In genomic region chr13:113969311-113969972, GRCh38 we compare ENCODE assay signal across 27 cellular contexts. TPM values are rescaled to one million over a fixed set of nuclear protein-coding genes. Genes with fewer than 3 reads are reported as not detected.
A peak's percentile ranks its signal among the peaks of the same experiment; 100 is the strongest.
DNase-seq lines count a peak whose midpoint lies in the region; ATAC-seq and TF ChIP-seq lines count a peak whose summit lies in the region.
"Had no signal": no experiment of that assay in that cellular context is flagged by ENCODE, and none has a peak within 500 bp of the region (broad histone marks: within the 10 kb centered on the region; RNA-seq: fewer than 3 reads in every experiment).

No MANE protein-coding gene starts in this region.

- TF ChIP-seq EP300 in sigmoid colon (IDR thresholded peaks at IDR 0.05), result no peak

- H3K36me3 Mint-ChIP-seq in WTC11, result no peaks in the 10 kb centered on the region
- H3K36me3 Mint-ChIP-seq: activated CD8-positive, alpha-beta memory T cell treated with anti-CD3 and anti-CD28 coated beads, Interleukin-2, amount 10 ng/mL, durations not matched to agents 7 days and 5 days; type B pancreatic cell had no signal

- TF ChIP-seq POLR2A in sigmoid colon (IDR thresholded peaks at IDR 0.05), result no peak

- peak overlapping the region; percentile 16; the same call in 1 of the 2 replicates for H3K27ac Mint-ChIP-seq in WTC11
- H3K27ac Mint-ChIP-seq: activated CD4-positive, alpha-beta T cell treated with anti-CD3 and anti-CD28 coated beads, Interleukin-2, amount 10 ng/mL, durations not matched to agents 7 days and 5 days; activated CD8-positive, alpha-beta memory T cell treated with anti-CD3 and anti-CD28 coated beads, Interleukin-2, amount 10 ng/mL, durations not matched to agents 7 days and 5 days; HFFc6; progenitor cell of endocrine pancreas; type B pancreatic cell had no signal

- no peak for TF ChIP-seq CTCF in C4-2B (conservative IDR thresholded peaks at IDR 0.05)
- TF ChIP-seq CTCF in WTC11 (IDR thresholded peaks at IDR 0.05), result no peak
- no peak for TF ChIP-seq CTCF in left lung (IDR thresholded peaks at IDR 0.05)
- TF ChIP-seq CTCF in sigmoid colon (IDR thresholded peaks at IDR 0.05), result no peak
- no peak for TF ChIP-seq CTCF in GM10248 (IDR thresholded peaks at IDR 0.05; ENCODE audit: control extremely low read depth, extremely low read depth, low read depth, missing control alignments)

- no peaks in the 10 kb centered on the region; the same call in 1 of the 2 replicates for H3K27me3 Mint-ChIP-seq in WTC11 (ENCODE audit: low read depth)
- H3K27me3 Mint-ChIP-seq: activated CD4-positive, alpha-beta T cell treated with anti-CD3 and anti-CD28 coated beads, Interleukin-2, amount 10 ng/mL, durations not matched to agents 7 days and 5 days; activated CD8-positive, alpha-beta memory T cell treated with anti-CD3 and anti-CD28 coated beads, Interleukin-2, amount 10 ng/mL, durations not matched to agents 7 days and 5 days; progenitor cell of endocrine pancreas; stimulated activated naive CD8-positive, alpha-beta T cell treated with anti-CD3 and anti-CD28 coated beads, Interleukin-15, amount 100 ng/mL, for 72 hours; type B pancreatic cell had no signal

- POLR2A ChIA-PET in WTC11 (lab: Charles Lee) (no interaction called here), GM10248 (lab: Yijun Ruan, JAX) (no interaction called here)

- 89 to 96% methylated on average over 25 of the region's 25 CpGs for WGBS in sigmoid colon, 2 donors

- H3K9me3 Mint-ChIP-seq in WTC11, result no peaks in the 10 kb centered on the region
- H3K9me3 Mint-ChIP-seq: activated CD4-positive, alpha-beta T cell treated with anti-CD3 and anti-CD28 coated beads, Interleukin-2, amount 10 ng/mL, durations not matched to agents 7 days and 5 days; HFFc6; stimulated activated naive CD8-positive, alpha-beta T cell treated with anti-CD3 and anti-CD28 coated beads, Interleukin-15, amount 100 ng/mL, for 72 hours; type B pancreatic cell had no signal

- no peaks in the 10 kb centered on the region for H3K4me1 Mint-ChIP-seq in WTC11
- H3K4me1 Mint-ChIP-seq: activated CD4-positive, alpha-beta T cell treated with anti-CD3 and anti-CD28 coated beads, Interleukin-2, amount 10 ng/mL, durations not matched to agents 7 days and 5 days; activated CD8-positive, alpha-beta memory T cell treated with anti-CD3 and anti-CD28 coated beads, Interleukin-2, amount 10 ng/mL, durations not matched to agents 7 days and 5 days; stimulated activated naive CD8-positive, alpha-beta T cell treated with anti-CD3 and anti-CD28 coated beads, Interleukin-15, amount 100 ng/mL, for 72 hours had no signal

- intact Hi-C loops in left lung (cut with DNase I) (no loop called here), sigmoid colon (cut with DNase I) (no loop called here)

- no peaks in the 10 kb centered on the region for H3K9me3 ChIP-seq in left lung
- no peaks in the 10 kb centered on the region for H3K9me3 ChIP-seq in sigmoid colon

- H3K4me3 ChIP-seq in left lung (peak overlapping the region in 1 of 2 donors; percentile 11), sigmoid colon (no peak overlapping the region)
- H3K4me3 ChIP-seq: SK-N-MC had no signal

- CTCF ChIA-PET in WTC11 (lab: Charles Lee) (no interaction called here), GM10248 (lab: Yijun Ruan, JAX) (no interaction called here)

- H3K4me1 ChIP-seq in left lung (peaks cover 0 to 6% of the 10 kb centered on the region in 2 donors), sigmoid colon (peaks cover 0 to 19% (median 18%) of the 10 kb centered on the region in 4 donors)

- H3K27me3 ChIP-seq in left lung (no peaks in the 10 kb centered on the region), sigmoid colon (no peaks in the 10 kb centered on the region)

- H3K27ac ChIP-seq in C4-2B (peak overlapping the region; percentile 84), left lung (peak overlapping the region; percentile 62 to 74), sigmoid colon (peak overlapping the region in 1 of 4 donors; percentile 89)
- H3K27ac ChIP-seq: HL-60, SK-N-MC had no signal

- no peak overlapping the region for H3K4me3 Mint-ChIP-seq in WTC11
- H3K4me3 Mint-ChIP-seq: activated CD4-positive, alpha-beta T cell treated with anti-CD3 and anti-CD28 coated beads, Interleukin-2, amount 10 ng/mL, durations not matched to agents 7 days and 5 days; activated CD8-positive, alpha-beta memory T cell treated with anti-CD3 and anti-CD28 coated beads, Interleukin-2, amount 10 ng/mL, durations not matched to agents 7 days and 5 days; HFFc6; stimulated activated naive CD8-positive, alpha-beta T cell treated with anti-CD3 and anti-CD28 coated beads, Interleukin-15, amount 100 ng/mL, for 72 hours; type B pancreatic cell had no signal

- DNase-seq in WTC11 (ENCODE audit: low spot score) (no peak), left lung (peak; percentile 24 to 57), sigmoid colon (peak; percentile 64), GM10248 (ENCODE audit: extremely low spot score) (no peak)
- DNase-seq: activated CD4-positive, alpha-beta T cell treated with anti-CD3 and anti-CD28 coated beads, Interleukin-2, amount 10 ng/mL, durations not matched to agents 7 days and 5 days; activated CD8-positive, alpha-beta memory T cell treated with anti-CD3 and anti-CD28 coated beads, Interleukin-2, amount 10 ng/mL, durations not matched to agents 7 days and 5 days; activated naive CD4-positive, alpha-beta T cell treated with anti-CD3 and anti-CD28 coated beads, Interleukin-2, amount 50 U/mL, for 16 hours; C1 segment of cervical spinal cord; effector CD8-positive, alpha-beta T cell; EL; HFFc6; islet precursor cell; mesenchymal stem cell; NCI-H2081 treated with DMSO at 0.1 percent for 48 hours; NCI-H446 treated with DMSO at 0.1 percent for 48 hours; stimulated activated CD4-positive, alpha-beta T cell treated with anti-CD3 and anti-CD28 coated beads, Interleukin-4, amount 100 ng/mL, for 4 hours; stimulated activated naive CD8-positive, alpha-beta T cell treated with anti-CD3 and anti-CD28 coated beads, Interleukin-15, amount 100 ng/mL, for 72 hours had no signal

- H3K36me3 ChIP-seq in left lung (peaks cover 0 to 2% of the 10 kb centered on the region in 2 donors), sigmoid colon (peaks cover 0 to 7% (median 1%) of the 10 kb centered on the region in 4 donors)

- no peak for ATAC-seq in WTC11
- no peak for ATAC-seq in left lung
- no peak for ATAC-seq in HG02840 (IDR thresholded peaks at IDR 0.05; ENCODE audit: low FRiP score, unreplicated experiment)
- ATAC-seq in HG02763 (IDR thresholded peaks at IDR 0.05; ENCODE audit: unreplicated experiment), result no peak
- ATAC-seq in HG02870 (IDR thresholded peaks at IDR 0.05; ENCODE audit: unreplicated experiment), result no peak
- ATAC-seq: activated CD8-positive, alpha-beta memory T cell treated with anti-CD3 and anti-CD28 coated beads, Interleukin-2, amount 10 ng/mL, durations not matched to agents 7 days and 5 days; Panc1; stimulated activated naive CD8-positive, alpha-beta T cell treated with anti-CD3 and anti-CD28 coated beads, Interleukin-15, amount 100 ng/mL, for 72 hours had no signal

TF ChIP-seq in WTC11, 78 proteins besides CTCF, POLR2A, EP300 and RAD21 (continues in another document):
- TF ChIP-seq, protein P1, sequence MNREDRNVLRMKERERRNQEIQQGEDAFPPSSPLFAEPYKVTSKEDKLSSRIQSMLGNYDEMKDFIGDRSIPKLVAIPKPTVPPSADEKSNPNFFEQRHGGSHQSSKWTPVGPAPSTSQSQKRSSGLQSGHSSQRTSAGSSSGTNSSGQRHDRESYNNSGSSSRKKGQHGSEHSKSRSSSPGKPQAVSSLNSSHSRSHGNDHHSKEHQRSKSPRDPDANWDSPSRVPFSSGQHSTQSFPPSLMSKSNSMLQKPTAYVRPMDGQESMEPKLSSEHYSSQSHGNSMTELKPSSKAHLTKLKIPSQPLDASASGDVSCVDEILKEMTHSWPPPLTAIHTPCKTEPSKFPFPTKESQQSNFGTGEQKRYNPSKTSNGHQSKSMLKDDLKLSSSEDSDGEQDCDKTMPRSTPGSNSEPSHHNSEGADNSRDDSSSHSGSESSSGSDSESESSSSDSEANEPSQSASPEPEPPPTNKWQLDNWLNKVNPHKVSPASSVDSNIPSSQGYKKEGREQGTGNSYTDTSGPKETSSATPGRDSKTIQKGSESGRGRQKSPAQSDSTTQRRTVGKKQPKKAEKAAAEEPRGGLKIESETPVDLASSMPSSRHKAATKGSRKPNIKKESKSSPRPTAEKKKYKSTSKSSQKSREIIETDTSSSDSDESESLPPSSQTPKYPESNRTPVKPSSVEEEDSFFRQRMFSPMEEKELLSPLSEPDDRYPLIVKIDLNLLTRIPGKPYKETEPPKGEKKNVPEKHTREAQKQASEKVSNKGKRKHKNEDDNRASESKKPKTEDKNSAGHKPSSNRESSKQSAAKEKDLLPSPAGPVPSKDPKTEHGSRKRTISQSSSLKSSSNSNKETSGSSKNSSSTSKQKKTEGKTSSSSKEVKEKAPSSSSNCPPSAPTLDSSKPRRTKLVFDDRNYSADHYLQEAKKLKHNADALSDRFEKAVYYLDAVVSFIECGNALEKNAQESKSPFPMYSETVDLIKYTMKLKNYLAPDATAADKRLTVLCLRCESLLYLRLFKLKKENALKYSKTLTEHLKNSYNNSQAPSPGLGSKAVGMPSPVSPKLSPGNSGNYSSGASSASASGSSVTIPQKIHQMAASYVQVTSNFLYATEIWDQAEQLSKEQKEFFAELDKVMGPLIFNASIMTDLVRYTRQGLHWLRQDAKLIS (CRISPR knock-in tag; IDR thresholded peaks at IDR 0.05; ENCODE audit: borderline replicate concordance), result no peak
- TF ChIP-seq RELA (CRISPR knock-in tag; IDR thresholded peaks at IDR 0.05; ENCODE audit: borderline replicate concordance), result no peak

RNA-seq across cellular contexts. Expression of gene C13orf46, which starts 4.4 kb away (rescaled TPM):
- total RNA-seq in WTC11 (2021), result 0.27 to 0.50 TPM (median 0.37 TPM) in 3 replicates
- total RNA-seq in left lung, result 1 to 10 TPM; 7.1 to 7.5 TPM
- total RNA-seq in sigmoid colon, result 10 to 100 TPM in 1 of 4 donors, under 1 TPM in 2, not detected in 1; 0.71 to 11.9 (median 0.81) TPM
- polyA plus RNA-seq in sigmoid colon, result 1 to 10 TPM in 1 of 3 donors, under 1 TPM in 1, not detected in 1; 0.23 to 1.2 TPM
- polyA plus RNA-seq: neural cell had no signal

Comparison
In these comparisons a context has a peak if more than half of its experiments do, and no peak if none do; other contexts are left out.
1. DNase-seq: peak in left lung (2 of 2) and sigmoid colon (single experiment); none in WTC11 (single experiment) and GM10248 (single experiment).